ENCODE assay signal across 8 cellular contexts in the genomic region with DNA sequence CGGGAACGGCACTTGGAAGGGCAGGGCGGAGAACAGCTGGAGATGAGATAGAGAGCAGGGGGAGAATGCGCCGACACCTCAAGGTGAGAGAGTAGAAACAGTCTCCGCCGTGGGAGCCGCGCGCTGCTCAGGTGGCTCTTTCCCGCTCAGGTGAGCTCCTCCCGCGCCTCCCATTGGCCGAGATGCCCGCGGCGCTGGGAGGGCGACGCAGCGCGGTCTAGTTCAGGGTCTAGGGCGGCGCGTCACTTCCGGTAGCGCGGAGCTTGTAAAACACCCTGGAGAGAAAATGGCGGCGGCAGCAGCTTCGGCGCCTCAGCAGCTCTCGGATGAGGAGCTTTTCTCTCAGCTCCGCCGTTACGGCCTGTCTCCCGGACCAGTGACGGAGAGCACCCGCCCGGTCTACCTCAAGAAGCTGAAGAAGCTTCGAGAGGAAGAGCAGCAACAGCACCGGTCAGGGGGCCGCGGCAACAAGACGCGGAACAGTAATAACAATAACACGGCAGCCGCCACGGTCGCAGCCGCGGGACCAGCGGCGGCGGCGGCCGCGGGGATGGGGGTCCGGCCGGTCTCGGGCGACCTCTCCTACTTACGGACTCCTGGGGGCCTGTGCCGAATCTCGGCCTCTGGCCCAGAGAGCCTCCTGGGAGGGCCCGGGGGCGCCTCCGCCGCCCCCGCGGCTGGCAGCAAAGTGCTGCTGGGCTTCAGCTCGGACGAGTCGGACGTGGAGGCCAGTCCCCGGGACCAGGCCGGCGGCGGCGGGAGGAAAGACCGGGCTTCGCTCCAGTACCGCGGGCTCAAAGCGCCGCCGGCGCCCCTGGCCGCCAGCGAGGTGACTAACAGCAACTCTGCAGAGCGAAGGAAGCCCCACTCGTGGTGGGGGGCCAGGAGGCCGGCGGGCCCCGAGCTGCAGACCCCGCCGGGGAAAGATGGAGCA. TPM values are rescaled to one million over a fixed set of nuclear protein-coding genes. Genes with fewer than 3 reads are reported as not detected.
A peak's percentile ranks its signal among the peaks of the same experiment; 100 is the strongest.
DNase-seq lines count a peak whose midpoint lies in the region; ATAC-seq, FAIRE-seq and TF ChIP-seq lines count a peak whose summit lies in the region.

A gene (plus strand): TSS at position 273 of the 934 bp plus-strand sequence. CDS start 14 bp downstream, at position 287.

- peak within 1 kb of the TSS; percentile 58 for H3K4me3 ChIP-seq in Caco-2 (ENCODE audit: low read depth, low read length)
- H3K4me3 ChIP-seq in effector memory CD4-positive, alpha-beta T cell (ENCODE audit: insufficient read depth, low read depth, low read length, poor library complexity, severe bottlenecking): peak within 1 kb of the TSS; percentile 89

- no peak for TF ChIP-seq CTCF in Caco-2 (IDR thresholded peaks at IDR 0.05; ENCODE audit: insufficient read depth in 1 of 2, low read depth in 1 of 2, low read length in 1 of 2, severe bottlenecking in 1 of 2, unreplicated experiment in 1 of 2)

- H3K36me3 Mint-ChIP-seq in Caco-2 (ENCODE audit: insufficient read depth, unreplicated experiment): peaks cover 15% of the 10 kb centered on the region

- no peaks in the 10 kb centered on the region for H3K9me3 Mint-ChIP-seq in Caco-2 (ENCODE audit: unreplicated experiment)

- peak; percentile 93 to 94 for DNase-seq in Caco-2
- DNase-seq in HTR-8/SVneo (ENCODE audit: insufficient read length, low spot score): peak; percentile 92
- DNase-seq in NOMO-1 treated with DMSO at 0.1 percent for 48 hours (lab: John Stamatoyannopoulos, UW; ENCODE audit: unreplicated experiment): peak; percentile 87
- peak; percentile 86 to 88 for DNase-seq in activated CD8-positive, alpha-beta memory T cell treated with anti-CD3 and anti-CD28 coated beads for 4 hours (ENCODE audit: low read depth in 2 of 2)
- DNase-seq in effector memory CD4-positive, alpha-beta T cell: peak; percentile 91 to 93 (median 92)
- peak; percentile 96 for DNase-seq in medulla oblongata (ENCODE audit: extremely low spot score)
- DNase-seq in stimulated activated CD4-positive, alpha-beta T cell treated with anti-CD3 and anti-CD28 coated beads, TNF-alpha, amount 100 ng/mL, for 48 hours (ENCODE audit: low read depth in 3 of 3): peak; percentile 81 to 89 (median 86)

- FAIRE-seq in HTR-8/SVneo (lab: Jason Lieb, UNC): peak; percentile 36

- H3K27ac ChIP-seq in effector memory CD4-positive, alpha-beta T cell (ENCODE audit: insufficient read depth, low read length, poor library complexity, severe bottlenecking): peak within 1 kb of the TSS; percentile 89

- H3K36me3 ChIP-seq in Caco-2 (ENCODE audit: control insufficient read depth, insufficient read depth, low read length): no peaks in the 10 kb centered on the region; the same call in 1 of the 2 replicates
- no peaks in the 10 kb centered on the region for H3K36me3 ChIP-seq in effector memory CD4-positive, alpha-beta T cell (ENCODE audit: control insufficient read depth, insufficient read depth, low read length)

- POLR2A ChIA-PET in Caco-2 (lab: Charles Lee): interaction anchor here (0.6 to 1.8 kb wide), 11 partner anchors 12 to 843 kb away, joined by 3 to 30 read pairs (median 5); no protein-coding TSS in a partner anchor

- H3K4me1 Mint-ChIP-seq in Caco-2 (ENCODE audit: low read depth, unreplicated experiment): peaks cover 11% of the 10 kb centered on the region

- ATAC-seq in GM21381 (IDR thresholded peaks at IDR 0.05; ENCODE audit: unreplicated experiment): peak; percentile 94

- no TSS peak for BruUV-seq in Caco-2 (replicated peaks; lab: Mats Ljungman, UMichigan)

- no peaks in the 10 kb centered on the region for H3K27me3 ChIP-seq in Caco-2 (replicated peaks; ENCODE audit: control insufficient read depth, insufficient read depth, low read length)
- H3K27me3 ChIP-seq in effector memory CD4-positive, alpha-beta T cell (replicated peaks; ENCODE audit: control insufficient read depth, insufficient read depth, low read length, poor library complexity, severe bottlenecking): no peaks in the 10 kb centered on the region

- H3K27me3 Mint-ChIP-seq in Caco-2 (ENCODE audit: insufficient read depth, unreplicated experiment): no peaks in the 10 kb centered on the region

- CTCF ChIA-PET in Caco-2 (lab: Charles Lee): interaction anchor here (0.7 to 1.7 kb wide), 2 partner anchors 8 to 63 kb away, joined by 5 to 18 read pairs; no protein-coding TSS in a partner anchor

- H3K4me1 ChIP-seq in Caco-2: peaks cover 31% of the 10 kb centered on the region
- peaks cover 35% of the 10 kb centered on the region for H3K4me1 ChIP-seq in effector memory CD4-positive, alpha-beta T cell (ENCODE audit: control insufficient read depth, insufficient read depth, low read length, poor library complexity, severe bottlenecking)

- no peaks in the 10 kb centered on the region for H3K9me3 ChIP-seq in Caco-2
- no peaks in the 10 kb centered on the region for H3K9me3 ChIP-seq in effector memory CD4-positive, alpha-beta T cell (ENCODE audit: control insufficient read depth, low read length)

- peak within 1 kb of the TSS; percentile 97 for H3K27ac Mint-ChIP-seq in Caco-2 (ENCODE audit: unreplicated experiment)

- intact Hi-C loops in Caco-2 (cut with micrococcal nuclease; ENCODE audit: unreplicated experiment): loop anchor here (1.0 kb wide), 2 partner anchors 13 to 63 kb away; no protein-coding TSS in a partner anchor

- peak within 1 kb of the TSS; percentile 92 for H3K4me3 Mint-ChIP-seq in Caco-2 (ENCODE audit: unreplicated experiment)

RNA-seq across cellular contexts. Expression of the gene that starts here (rescaled TPM):
- total RNA-seq in Caco-2 (2022): 35.2 and 35.8 TPM in 2 replicates

Comparison
In these comparisons a context has a peak if more than half of its experiments do, and no peak if none do; other contexts are left out.
1. Peak in every context shown above with its lines: DNase-seq, ATAC-seq, H3K4me3 ChIP-seq and H3K27ac ChIP-seq.